1 cellular context compared by ENCODE assay signal in genomic region chr13:112182251-112182650, GRCh38.
TF ChIP-seq lines count a peak whose summit lies in the region.

No MANE protein-coding gene starts in this region.

TF ChIP-seq in GM23338, 12 proteins besides CTCF, POLR2A, EP300 and RAD21 (continued from another document):
- TF ChIP-seq, protein P1, sequence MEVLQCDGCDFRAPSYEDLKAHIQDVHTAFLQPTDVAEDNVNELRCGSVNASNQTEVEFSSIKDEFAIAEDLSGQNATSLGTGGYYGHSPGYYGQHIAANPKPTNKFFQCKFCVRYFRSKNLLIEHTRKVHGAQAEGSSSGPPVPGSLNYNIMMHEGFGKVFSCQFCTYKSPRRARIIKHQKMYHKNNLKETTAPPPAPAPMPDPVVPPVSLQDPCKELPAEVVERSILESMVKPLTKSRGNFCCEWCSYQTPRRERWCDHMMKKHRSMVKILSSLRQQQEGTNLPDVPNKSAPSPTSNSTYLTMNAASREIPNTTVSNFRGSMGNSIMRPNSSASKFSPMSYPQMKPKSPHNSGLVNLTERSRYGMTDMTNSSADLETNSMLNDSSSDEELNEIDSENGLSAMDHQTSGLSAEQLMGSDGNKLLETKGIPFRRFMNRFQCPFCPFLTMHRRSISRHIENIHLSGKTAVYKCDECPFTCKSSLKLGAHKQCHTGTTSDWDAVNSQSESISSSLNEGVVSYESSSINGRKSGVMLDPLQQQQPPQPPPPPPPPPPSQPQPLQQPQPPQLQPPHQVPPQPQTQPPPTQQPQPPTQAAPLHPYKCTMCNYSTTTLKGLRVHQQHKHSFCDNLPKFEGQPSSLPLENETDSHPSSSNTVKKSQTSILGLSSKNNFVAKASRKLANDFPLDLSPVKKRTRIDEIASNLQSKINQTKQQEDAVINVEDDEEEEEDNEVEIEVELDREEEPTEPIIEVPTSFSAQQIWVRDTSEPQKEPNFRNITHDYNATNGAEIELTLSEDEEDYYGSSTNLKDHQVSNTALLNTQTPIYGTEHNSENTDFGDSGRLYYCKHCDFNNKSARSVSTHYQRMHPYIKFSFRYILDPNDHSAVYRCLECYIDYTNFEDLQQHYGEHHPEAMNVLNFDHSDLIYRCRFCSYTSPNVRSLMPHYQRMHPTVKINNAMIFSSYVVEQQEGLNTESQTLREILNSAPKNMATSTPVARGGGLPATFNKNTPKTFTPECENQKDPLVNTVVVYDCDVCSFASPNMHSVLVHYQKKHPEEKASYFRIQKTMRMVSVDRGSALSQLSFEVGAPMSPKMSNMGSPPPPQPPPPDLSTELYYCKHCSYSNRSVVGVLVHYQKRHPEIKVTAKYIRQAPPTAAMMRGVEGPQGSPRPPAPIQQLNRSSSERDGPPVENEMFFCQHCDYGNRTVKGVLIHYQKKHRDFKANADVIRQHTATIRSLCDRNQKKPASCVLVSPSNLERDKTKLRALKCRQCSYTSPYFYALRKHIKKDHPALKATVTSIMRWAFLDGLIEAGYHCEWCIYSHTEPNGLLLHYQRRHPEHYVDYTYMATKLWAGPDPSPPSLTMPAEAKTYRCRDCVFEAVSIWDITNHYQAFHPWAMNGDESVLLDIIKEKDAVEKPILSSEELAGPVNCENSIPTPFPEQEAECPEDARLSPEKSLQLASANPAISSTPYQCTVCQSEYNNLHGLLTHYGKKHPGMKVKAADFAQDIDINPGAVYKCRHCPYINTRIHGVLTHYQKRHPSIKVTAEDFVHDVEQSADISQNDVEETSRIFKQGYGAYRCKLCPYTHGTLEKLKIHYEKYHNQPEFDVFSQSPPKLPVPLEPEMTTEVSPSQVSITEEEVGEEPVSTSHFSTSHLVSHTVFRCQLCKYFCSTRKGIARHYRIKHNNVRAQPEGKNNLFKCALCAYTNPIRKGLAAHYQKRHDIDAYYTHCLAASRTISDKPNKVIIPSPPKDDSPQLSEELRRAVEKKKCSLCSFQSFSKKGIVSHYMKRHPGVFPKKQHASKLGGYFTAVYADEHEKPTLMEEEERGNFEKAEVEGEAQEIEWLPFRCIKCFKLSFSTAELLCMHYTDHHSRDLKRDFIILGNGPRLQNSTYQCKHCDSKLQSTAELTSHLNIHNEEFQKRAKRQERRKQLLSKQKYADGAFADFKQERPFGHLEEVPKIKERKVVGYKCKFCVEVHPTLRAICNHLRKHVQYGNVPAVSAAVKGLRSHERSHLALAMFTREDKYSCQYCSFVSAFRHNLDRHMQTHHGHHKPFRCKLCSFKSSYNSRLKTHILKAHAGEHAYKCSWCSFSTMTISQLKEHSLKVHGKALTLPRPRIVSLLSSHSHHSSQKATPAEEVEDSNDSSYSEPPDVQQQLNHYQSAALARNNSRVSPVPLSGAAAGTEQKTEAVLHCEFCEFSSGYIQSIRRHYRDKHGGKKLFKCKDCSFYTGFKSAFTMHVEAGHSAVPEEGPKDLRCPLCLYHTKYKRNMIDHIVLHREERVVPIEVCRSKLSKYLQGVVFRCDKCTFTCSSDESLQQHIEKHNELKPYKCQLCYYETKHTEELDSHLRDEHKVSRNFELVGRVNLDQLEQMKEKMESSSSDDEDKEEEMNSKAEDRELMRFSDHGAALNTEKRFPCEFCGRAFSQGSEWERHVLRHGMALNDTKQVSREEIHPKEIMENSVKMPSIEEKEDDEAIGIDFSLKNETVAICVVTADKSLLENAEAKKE (CRISPR knock-in tag; IDR thresholded peaks at IDR 0.05), result no peak
